In the genomic region with DNA sequence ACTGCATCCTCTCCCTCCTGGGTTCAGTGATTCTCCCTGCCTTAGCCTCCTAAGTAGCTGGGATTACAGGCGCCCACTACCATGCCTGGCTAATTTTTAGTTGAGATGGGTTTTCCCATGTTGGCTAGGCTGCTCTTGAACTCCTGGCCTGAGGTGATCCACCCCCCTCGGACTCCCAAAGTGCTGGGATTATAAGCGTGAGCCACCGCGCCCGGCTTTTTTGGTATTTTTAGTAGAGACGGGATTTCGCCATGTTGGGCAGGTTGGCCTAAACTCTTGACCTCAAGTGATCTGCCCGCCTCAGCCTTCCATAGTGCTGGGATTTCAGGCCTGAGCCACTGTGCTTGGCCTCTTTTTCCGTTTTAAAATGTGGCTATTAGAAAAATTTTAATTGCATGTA, we compare ENCODE assay signal across 3 cellular contexts.
"Had no signal": no experiment of that assay in that cellular context is flagged by ENCODE, and none has a peak within 500 bp of the region (broad histone marks: within the 10 kb centered on the region; RNA-seq: fewer than 3 reads in every experiment).

No MANE protein-coding gene starts in this region.

- H3K4me3 ChIP-seq: GM12878 had no signal

- DNase-seq: GDM1, GF-D8 had no signal
